8 cellular contexts compared by ENCODE assay signal in genomic region chr17:8189711-8190477, GRCh38. TPM values are rescaled to one million over a fixed set of nuclear protein-coding genes. Genes with fewer than 3 reads are reported as not detected.
DNase-seq lines count a peak whose midpoint lies in the region; ATAC-seq and TF ChIP-seq lines count a peak whose summit lies in the region.

TSS of gene BORCS6 (minus strand) at chr17:8190180. CDS start at chr17:8190140, 40 bp downstream.

- H3K36me3 ChIP-seq in rectal smooth muscle tissue (ENCODE audit: control insufficient read depth, insufficient read depth, low read length) = no peaks in the 10 kb centered on the region

- H3K9ac ChIP-seq in rectal smooth muscle tissue (ENCODE audit: low read length) = peak within 1 kb of the TSS; percentile 70

- TF ChIP-seq POLR2A in GM15510 (IDR thresholded peaks at IDR 0.05; ENCODE audit: borderline replicate concordance, extremely low read depth, insufficient read length) = peak; percentile 74

- DNase-seq in NCI-H187 (lab: John Stamatoyannopoulos, UW) = peak; percentile 64 to 87
- peak; percentile 85 to 99 (median 94) for DNase-seq in T-helper 2 cell
- DNase-seq in anterior cingulate cortex (lab: John Stamatoyannopoulos, UW) = peak; percentile 85 to 100 (median 98)
- peak; percentile 98 to 99 (median 99) for DNase-seq in right cardiac atrium

- WGBS in right cardiac atrium = under 1% methylated on average over 70 of the region's 70 CpGs

- intact Hi-C loops in right cardiac atrium (cut with DNase I) = loop anchor here in 1 of 4 donors (10.0 kb wide), 1 partner anchor 65 kb away; the partner anchor contains the start of gene HES7

- H3K27me3 ChIP-seq in right cardiac atrium (ENCODE audit: control insufficient read depth, insufficient read depth) (no peaks in the 10 kb centered on the region), rectal smooth muscle tissue (ENCODE audit: control insufficient read depth, insufficient read depth, low read length) (no peaks in the 10 kb centered on the region)

- H3K9me3 ChIP-seq in right cardiac atrium (ENCODE audit: control insufficient read depth, low read length) = no peaks in the 10 kb centered on the region

- H3K27ac ChIP-seq in right cardiac atrium (ENCODE audit: low read length) (peak within 1 kb of the TSS; percentile 98), rectal smooth muscle tissue (ENCODE audit: low read depth, low read length) (peak within 1 kb of the TSS; percentile 94)

- ATAC-seq in HG02938 (IDR thresholded peaks at IDR 0.05; ENCODE audit: unreplicated experiment) (peak; percentile 48), right cardiac atrium (peak; percentile 78 to 80), HG02884 (IDR thresholded peaks at IDR 0.05; ENCODE audit: unreplicated experiment) (no peak)

- H3K4me3 ChIP-seq in right cardiac atrium (ENCODE audit: low read length) = peak within 1 kb of the TSS; percentile 71
- peak within 1 kb of the TSS; percentile 94 for H3K4me3 ChIP-seq in rectal smooth muscle tissue (ENCODE audit: low read length)

- H3K4me1 ChIP-seq in right cardiac atrium (ENCODE audit: control insufficient read depth, insufficient read depth, low read length) = peaks cover 9% of the 10 kb centered on the region
- H3K4me1 ChIP-seq in rectal smooth muscle tissue (ENCODE audit: control insufficient read depth, insufficient read depth, low read length) = peaks cover 22% of the 10 kb centered on the region

RNA-seq across cellular contexts. Expression of gene BORCS6, which starts in this region (rescaled TPM):
- total RNA-seq in right cardiac atrium = 1 to 10 TPM; 7.0 to 9.9 (median 9.6) TPM
- polyA plus RNA-seq in right cardiac atrium = 7.3 TPM
